Comparison of ENCODE assay signal across 9 cellular contexts in the genomic region with DNA sequence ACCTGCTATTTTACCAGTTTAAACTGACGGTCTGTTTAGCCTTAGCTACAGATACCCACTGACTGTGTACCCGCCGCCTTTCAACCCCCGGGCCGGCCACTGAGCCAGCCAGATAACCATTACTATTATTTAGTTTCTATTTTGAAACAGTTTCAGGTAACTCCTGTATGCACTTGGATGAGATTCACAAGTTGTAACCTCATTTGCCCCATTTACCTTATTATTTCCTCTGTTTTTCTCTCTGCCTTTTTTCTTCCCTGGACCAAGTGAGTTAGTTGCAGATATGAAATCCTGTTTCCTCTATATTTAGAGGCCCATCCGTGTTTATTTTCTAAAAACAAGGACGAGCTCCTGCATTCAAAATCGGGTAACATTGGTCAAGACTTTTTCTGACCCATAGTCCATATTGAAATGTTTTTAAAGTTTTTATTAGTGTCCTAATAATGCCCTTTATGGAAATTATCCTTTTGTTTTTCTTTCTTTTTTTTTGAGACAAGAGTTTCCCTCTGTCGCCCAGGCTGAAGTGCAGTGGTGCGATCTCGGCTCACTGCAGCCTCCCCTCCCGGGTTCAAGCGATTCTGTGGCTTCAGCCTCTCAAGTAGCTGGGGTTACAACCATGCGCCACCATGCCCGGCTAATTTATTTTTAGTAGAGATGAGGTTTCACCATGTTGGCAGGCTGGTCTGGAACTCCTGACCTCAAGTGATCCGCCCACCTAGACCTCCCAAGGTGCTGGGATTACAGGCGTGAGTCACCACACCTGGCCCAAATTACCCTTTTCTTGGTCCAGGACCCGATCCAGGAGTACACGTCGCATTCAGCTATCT. TPM values are rescaled to one million over a fixed set of nuclear protein-coding genes. Genes with fewer than 3 reads are reported as not detected.
A peak's percentile ranks its signal among the peaks of the same experiment; 100 is the strongest.
DNase-seq lines count a peak whose midpoint lies in the region; ATAC-seq and TF ChIP-seq lines count a peak whose summit lies in the region.
"Had no signal": no experiment of that assay in that cellular context is flagged by ENCODE, and none has a peak within 500 bp of the region (broad histone marks: within the 10 kb centered on the region; RNA-seq: fewer than 3 reads in every experiment).

No MANE protein-coding gene starts in this region.

- peaks cover 29% of the 10 kb centered on the region for H3K4me1 Mint-ChIP-seq in activated naive CD4-positive, alpha-beta T cell treated with anti-CD3 and anti-CD28 coated beads for 36 hours (ENCODE audit: low read depth)
- peaks cover 7% of the 10 kb centered on the region for H3K4me1 Mint-ChIP-seq in activated T-helper 17 cell treated with anti-CD3 and anti-CD28 coated beads, Interleukin-2, amount 50 U/mL, for 72 hours

- no peaks in the 10 kb centered on the region for H3K27me3 Mint-ChIP-seq in activated naive CD4-positive, alpha-beta T cell treated with anti-CD3 and anti-CD28 coated beads for 36 hours (ENCODE audit: low read depth)
- no peaks in the 10 kb centered on the region for H3K27me3 Mint-ChIP-seq in activated T-helper 17 cell treated with anti-CD3 and anti-CD28 coated beads, Interleukin-2, amount 50 U/mL, for 72 hours

- H3K27ac Mint-ChIP-seq in activated naive CD4-positive, alpha-beta T cell treated with anti-CD3 and anti-CD28 coated beads for 36 hours = peak overlapping the region; percentile 94
- peak overlapping the region; percentile 94 for H3K27ac Mint-ChIP-seq in activated T-helper 17 cell treated with anti-CD3 and anti-CD28 coated beads, Interleukin-2, amount 50 U/mL, for 72 hours

- CTCF ChIA-PET in activated naive CD4-positive, alpha-beta T cell treated with anti-CD3 and anti-CD28 coated beads for 36 hours (lab: Charles Lee) = interaction anchor here (0.6 to 5.3 kb wide), 18 partner anchors 9 to 101 kb away, joined by 3 to 58 read pairs (median 5); a partner anchor contains a TSS

- ATAC-seq in activated T-helper 17 cell treated with anti-CD3 and anti-CD28 coated beads, Interleukin-2, amount 50 U/mL, for 72 hours (replicated peaks) = peak; percentile 1

- DNase-seq in activated naive CD4-positive, alpha-beta T cell treated with anti-CD3 and anti-CD28 coated beads for 36 hours = no peak
- no peak for DNase-seq in activated naive CD4-positive, alpha-beta T cell (lab: John Stamatoyannopoulos, UW)
- DNase-seq in kidney tubule cell (ENCODE audit: low spot score) (peak; percentile 17), tibial artery (no peak), SW480 (ENCODE audit: low spot score) (no peak), NAMALWA (ENCODE audit: low spot score) (no peak), NCI-H82 (lab: John Stamatoyannopoulos, UW) (no peak)

- intact Hi-C loops in activated naive CD4-positive, alpha-beta T cell treated with anti-CD3 and anti-CD28 coated beads for 36 hours (cut with micrococcal nuclease) = loop anchor here (1.0 to 2.0 kb wide), 8 partner anchors 10 to 264 kb away; a partner anchor contains a TSS
- intact Hi-C loops in tibial artery (cut with DNase I; ENCODE audit: low total_unique reads) = loop anchor here (2.0 to 5.0 kb wide), 2 partner anchors 34 to 36 kb away; a partner anchor contains a TSS

- TF ChIP-seq CTCF in tibial artery (IDR thresholded peaks at IDR 0.05) = no peak

- H3K4me1 ChIP-seq in tibial artery = peaks cover 0 to 17% (median 13%) of the 10 kb centered on the region in 4 donors

- H3K36me3 Mint-ChIP-seq in activated naive CD4-positive, alpha-beta T cell treated with anti-CD3 and anti-CD28 coated beads for 36 hours (ENCODE audit: low read depth) = peaks cover 3% of the 10 kb centered on the region
- H3K36me3 Mint-ChIP-seq in activated T-helper 17 cell treated with anti-CD3 and anti-CD28 coated beads, Interleukin-2, amount 50 U/mL, for 72 hours (ENCODE audit: low read depth) = peaks cover 30% of the 10 kb centered on the region

- H3K4me3 ChIP-seq in tibial artery = peak overlapping the region; percentile 60 to 76

- H3K4me3 Mint-ChIP-seq in activated naive CD4-positive, alpha-beta T cell treated with anti-CD3 and anti-CD28 coated beads for 36 hours = peak overlapping the region; percentile 85
- H3K4me3 Mint-ChIP-seq in activated T-helper 17 cell treated with anti-CD3 and anti-CD28 coated beads, Interleukin-2, amount 50 U/mL, for 72 hours = peak overlapping the region; percentile 91

- peak overlapping the region; percentile 94 to 95 for H3K27ac ChIP-seq in tibial artery

- peaks cover 18 to 41% (median 33%) of the 10 kb centered on the region in 3 donors for H3K36me3 ChIP-seq in tibial artery

- H3K27me3 ChIP-seq in tibial artery = no peaks in the 10 kb centered on the region

- no peaks in the 10 kb centered on the region for H3K9me3 Mint-ChIP-seq in activated naive CD4-positive, alpha-beta T cell treated with anti-CD3 and anti-CD28 coated beads for 36 hours
- no peaks in the 10 kb centered on the region for H3K9me3 Mint-ChIP-seq in activated T-helper 17 cell treated with anti-CD3 and anti-CD28 coated beads, Interleukin-2, amount 50 U/mL, for 72 hours

- H3K9me3 ChIP-seq in tibial artery = no peaks in the 10 kb centered on the region

RNA-seq across cellular contexts. Expression of a gene that starts 0.8 kb away (rescaled TPM):
- total RNA-seq in activated naive CD4-positive, alpha-beta T cell treated with anti-CD3 and anti-CD28 coated beads for 36 hours = 1 to 10 TPM; 8.0 to 8.2 TPM
- total RNA-seq in activated T-helper 17 cell treated with anti-CD3 and anti-CD28 coated beads, Interleukin-2, amount 50 U/mL, for 72 hours = 10 to 100 TPM; 10.8 to 14.8 TPM

RNA-seq across cellular contexts. Expression of a gene that starts 25.0 kb away (rescaled TPM):
- 10 to 100 TPM; 94.8 to 97.7 TPM for total RNA-seq in activated naive CD4-positive, alpha-beta T cell treated with anti-CD3 and anti-CD28 coated beads for 36 hours
- 100 to 1,000 TPM in 1 of 2 donors, 10 to 100 TPM in 1; 86.7 to 117 TPM for total RNA-seq in activated T-helper 17 cell treated with anti-CD3 and anti-CD28 coated beads, Interleukin-2, amount 50 U/mL, for 72 hours

RNA-seq across cellular contexts. Expression of a gene that starts 25.5 kb away (rescaled TPM):
- total RNA-seq in activated naive CD4-positive, alpha-beta T cell treated with anti-CD3 and anti-CD28 coated beads for 36 hours = 10 to 100 TPM; 14.8 to 16.0 TPM
- 10 to 100 TPM; 27.9 to 34.4 TPM for total RNA-seq in activated T-helper 17 cell treated with anti-CD3 and anti-CD28 coated beads, Interleukin-2, amount 50 U/mL, for 72 hours

RNA-seq across cellular contexts. Expression of a gene that starts 34.6 kb away (rescaled TPM):
- total RNA-seq in activated naive CD4-positive, alpha-beta T cell treated with anti-CD3 and anti-CD28 coated beads for 36 hours = 10 to 100 TPM; 29.1 to 30.3 TPM
- total RNA-seq in activated T-helper 17 cell treated with anti-CD3 and anti-CD28 coated beads, Interleukin-2, amount 50 U/mL, for 72 hours = 10 to 100 TPM; 42.3 to 82.1 TPM

RNA-seq across cellular contexts. Expression of a gene that starts 39.9 kb away (rescaled TPM):
- total RNA-seq in activated naive CD4-positive, alpha-beta T cell treated with anti-CD3 and anti-CD28 coated beads for 36 hours = not detected
- under 1 TPM; 0.24 TPM for total RNA-seq in activated T-helper 17 cell treated with anti-CD3 and anti-CD28 coated beads, Interleukin-2, amount 50 U/mL, for 72 hours
- total RNA-seq: glomerular endothelial cell had no signal
